In genomic region chr15:89593018-89593417, GRCh38 we compare ENCODE assay signal across 23 cellular contexts.
"Had no signal": no experiment of that assay in that cellular context is flagged by ENCODE, and none has a peak within 500 bp of the region (broad histone marks: within the 10 kb centered on the region; RNA-seq: fewer than 3 reads in every experiment).

No MANE protein-coding gene starts in this region.

- FAIRE-seq: endometrium, frontal cortex, keratinocyte had no signal

- H3K27me3 ChIP-seq: esophagus squamous epithelium, ovary, sigmoid colon, spleen, testis had no signal

- H3K4me3 ChIP-seq: esophagus squamous epithelium, lower lobe of right lung, ovary, psoas muscle, sigmoid colon, skin epidermis, spleen, testis, tibial artery had no signal

- H3K36me3 ChIP-seq: lower lobe of right lung, ovary, sigmoid colon, tibial artery had no signal

- DNase-seq: cortex of kidney; effector memory CD8-positive, alpha-beta T cell; erythroblast; esophagus squamous epithelium; left ventricle myocardium superior; lower lobe of right lung; natural killer cell; occipital lobe; ovary; psoas muscle; right cardiac atrium; sigmoid colon; spleen; stimulated activated CD4-positive, alpha-beta T cell treated with anti-CD3 and anti-CD28 coated beads, Interleukin-4, amount 100 ng/mL, for 4 hours; stimulated activated naive CD8-positive, alpha-beta T cell treated with anti-CD3 and anti-CD28 coated beads, Interleukin-15, Interleukin-2, amounts not matched to agents 100 U/mL and 50 U/mL, for 24 hours; substantia nigra; testis; tibial artery had no signal

- ATAC-seq: effector memory CD8-positive, alpha-beta T cell; left ventricle myocardium superior; lower lobe of right lung; natural killer cell; psoas muscle; right cardiac atrium; stimulated activated memory B cell treated with anti-CD40 and anti-IgM and Interleukin-4, amounts not matched to agents 10 μg/mL and 1 μg/mL and 100 μg/mL, for 72 hours; stimulated activated naive CD8-positive, alpha-beta T cell treated with anti-CD3 and anti-CD28 coated beads, Interleukin-15, Interleukin-2, amounts not matched to agents 100 U/mL and 50 U/mL, for 24 hours had no signal

- H3K4me1 ChIP-seq: esophagus squamous epithelium, lower lobe of right lung, psoas muscle, sigmoid colon, spleen, testis, tibial artery had no signal

- H3K27ac ChIP-seq: esophagus squamous epithelium, lower lobe of right lung, ovary, psoas muscle, sigmoid colon, skin epidermis, spleen, testis, tibial artery had no signal

- H3K9me3 ChIP-seq: esophagus squamous epithelium, lower lobe of right lung, ovary, psoas muscle, sigmoid colon, spleen, testis, tibial artery had no signal
